Comparison of ENCODE assay signal across 1 cellular context in genomic region chr2:17851731-17852585, GRCh38.
TF ChIP-seq lines count a peak whose summit lies in the region.

No MANE protein-coding gene starts in this region.

TF ChIP-seq in HCT116, 20 proteins besides CTCF, POLR2A, EP300 and RAD21 (continued from another document):
- TF ChIP-seq REST (IDR thresholded peaks at IDR 0.05; ENCODE audit: low read depth): no peak
- TF ChIP-seq EZH2phosphoT487 (IDR thresholded peaks at IDR 0.05; ENCODE audit: borderline replicate concordance): no peak
- no peak for TF ChIP-seq SIN3A (IDR thresholded peaks at IDR 0.05; ENCODE audit: low read depth)
- TF ChIP-seq CBX3 (IDR thresholded peaks at IDR 0.05; ENCODE audit: low read depth): 0 out of 2 replicates have a peak, but pooled peaks have one; percentile 38
- no peak for TF ChIP-seq ZNF274 (IDR thresholded peaks at IDR 0.05; ENCODE audit: low read depth, low read length)
TF ChIP-seq in HCT116: peak in this region for 2.
